1 cellular context compared by ENCODE assay signal in genomic region chr2:38362223-38362622, GRCh38.
TF ChIP-seq lines count a peak whose summit lies in the region.

No MANE protein-coding gene starts in this region.

TF ChIP-seq in HepG2, 621 proteins besides CTCF, POLR2A, EP300 and RAD21 (continued from another document):
- TF ChIP-seq ZMAT5 (CRISPR knock-in tag; IDR thresholded peaks at IDR 0.05; ENCODE audit: borderline replicate concordance, low read depth) (no peak), ATRX (CRISPR knock-in tag; IDR thresholded peaks at IDR 0.05; ENCODE audit: borderline replicate concordance) (no peak), ZNF800 (CRISPR knock-in tag; IDR thresholded peaks at IDR 0.05) (no peak), IRF9 (CRISPR knock-in tag; IDR thresholded peaks at IDR 0.05; ENCODE audit: borderline replicate concordance) (no peak), STAT5B (CRISPR knock-in tag; IDR thresholded peaks at IDR 0.05) (no peak), BATF2 (CRISPR knock-in tag; IDR thresholded peaks at IDR 0.05) (no peak), ZBTB7A (CRISPR knock-in tag; IDR thresholded peaks at IDR 0.05) (no peak), HOMEZ (CRISPR knock-in tag; IDR thresholded peaks at IDR 0.05; ENCODE audit: low read depth) (no peak), ZNF569 (CRISPR knock-in tag; IDR thresholded peaks at IDR 0.05; ENCODE audit: borderline replicate concordance) (no peak), SKI (IDR thresholded peaks at IDR 0.05; ENCODE audit: partially characterized antibody) (no peak), FOXA1 (IDR thresholded peaks at IDR 0.05) (no peak), FOXA1 (CRISPR knock-in tag; IDR thresholded peaks at IDR 0.05) (no peak), CENPX (CRISPR knock-in tag; IDR thresholded peaks at IDR 0.05) (no peak), IKZF5 (CRISPR knock-in tag; IDR thresholded peaks at IDR 0.05) (no peak), SCMH1 (CRISPR knock-in tag; IDR thresholded peaks at IDR 0.05; ENCODE audit: borderline replicate concordance) (no peak), PHB2 (IDR thresholded peaks at IDR 0.05; ENCODE audit: partially characterized antibody) (no peak)
